ENCODE assay signal across 8 cellular contexts in genomic region chr6:3227363-3228045, GRCh38. TPM values are rescaled to one million over a fixed set of nuclear protein-coding genes. Genes with fewer than 3 reads are reported as not detected.
DNase-seq lines count a peak whose midpoint lies in the region; ATAC-seq, FAIRE-seq and TF ChIP-seq lines count a peak whose summit lies in the region.

Gene TUBB2B (minus strand): TSS chr6:3227653. CDS start chr6:3227543, 110 bp downstream.

- H3K27me3 ChIP-seq in SU-DHL-6 (ENCODE audit: low read length): no peaks in the 10 kb centered on the region

- no peak for FAIRE-seq in frontal cortex (lab: Jason Lieb, UNC)

- H4K20me1 ChIP-seq in SU-DHL-6 (ENCODE audit: low read depth, low read length): no peaks in the 10 kb centered on the region

- peaks cover 15% of the 10 kb centered on the region; the same call in 1 of the 2 replicates for H3K36me3 ChIP-seq in SU-DHL-6 (ENCODE audit: low read length)

- no peaks in the 10 kb centered on the region for H3K9me2 ChIP-seq in SU-DHL-6 (replicated peaks; ENCODE audit: insufficient read depth, low read length)

- H3K9ac ChIP-seq in SU-DHL-6 (ENCODE audit: low read length): peak within 1 kb of the TSS; percentile 70

- peak within 1 kb of the TSS; percentile 60 for H2AFZ ChIP-seq in SU-DHL-6 (ENCODE audit: low read depth, low read length, severe bottlenecking)

- no peak for TF ChIP-seq CTCF in SU-DHL-6 (IDR thresholded peaks at IDR 0.05; ENCODE audit: insufficient read depth, low read length, poor library complexity, severe bottlenecking)

- peak within 1 kb of the TSS; percentile 66 for H3K4me2 ChIP-seq in SU-DHL-6 (ENCODE audit: low read depth, low read length, poor library complexity, severe bottlenecking)

- peaks cover 25% of the 10 kb centered on the region for H3F3A ChIP-seq in SU-DHL-6 (ENCODE audit: insufficient read depth)

- ATAC-seq in HG02759 (IDR thresholded peaks at IDR 0.05; ENCODE audit: unreplicated experiment) (no peak), GM19452 (IDR thresholded peaks at IDR 0.05; ENCODE audit: unreplicated experiment) (no peak), GM19351 (IDR thresholded peaks at IDR 0.05; ENCODE audit: unreplicated experiment) (no peak)

- peak within 1 kb of the TSS; percentile 59 for H3K4me3 ChIP-seq in SU-DHL-6 (ENCODE audit: insufficient read depth, low read length, poor library complexity, severe bottlenecking)

- H3K27ac ChIP-seq in SU-DHL-6 (ENCODE audit: low read depth, low read length): peak within 1 kb of the TSS; percentile 55

- no peaks in the 10 kb centered on the region for H3K9me3 ChIP-seq in SU-DHL-6 (ENCODE audit: insufficient read depth, low read length)

- H3K79me2 ChIP-seq in SU-DHL-6 (ENCODE audit: insufficient read depth, low read length): peaks cover 9% of the 10 kb centered on the region; the same call in 1 of the 2 replicates

- DNase-seq in EL: peak; percentile 48
- DNase-seq in NCI-H1048 (lab: John Stamatoyannopoulos, UW): peak; percentile 88
- peak; percentile 70 to 71 for DNase-seq in frontal cortex (ENCODE audit: low spot score in 2 of 2)
- peak in 45 of 56 donors; percentile 31 to 81 (median 59) for DNase-seq in nucleus accumbens (lab: John Stamatoyannopoulos, UW)

RNA-seq across cellular contexts. Expression of gene TUBB2B, which starts in this region (rescaled TPM):
- 5,262 TPM for total RNA-seq in frontal cortex
